In the genomic region with DNA sequence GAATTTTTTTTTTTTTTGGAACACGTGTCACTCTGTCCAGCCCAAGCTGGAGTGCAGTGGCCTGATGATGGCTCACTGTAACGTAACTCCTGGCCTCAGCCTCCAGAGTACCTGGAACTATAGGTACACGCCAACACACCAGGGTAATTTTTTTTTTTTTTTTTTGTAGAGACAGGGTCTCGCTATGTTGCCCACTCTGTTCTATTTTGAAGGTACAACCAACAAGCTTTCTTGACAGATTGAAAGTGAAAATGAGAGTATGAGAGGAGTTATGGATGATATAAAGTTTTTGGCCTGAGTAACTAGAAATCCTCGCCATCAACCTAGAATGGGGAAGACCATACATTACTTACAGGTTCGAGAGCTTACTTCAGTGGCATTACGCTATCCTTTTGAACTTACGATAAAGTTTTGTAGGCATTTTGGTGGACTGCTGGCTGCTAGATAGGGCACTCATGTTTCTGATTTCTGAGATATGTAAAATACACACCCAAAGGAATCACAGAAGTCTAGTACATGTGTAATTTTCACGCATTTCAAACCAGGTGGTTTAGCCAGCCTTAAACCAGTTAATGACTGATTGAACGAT, we compare ENCODE assay signal across 8 cellular contexts. TPM values are rescaled to one million over a fixed set of nuclear protein-coding genes. Genes with fewer than 3 reads are reported as not detected.
DNase-seq lines count a peak whose midpoint lies in the region; ATAC-seq and TF ChIP-seq lines count a peak whose summit lies in the region.

No MANE protein-coding gene starts in this region.

- no peaks in the 10 kb centered on the region for H3K9me3 ChIP-seq in psoas muscle

- H3K4me3 ChIP-seq in BJ (ENCODE audit: low read depth, low read length) (peak overlapping the region; percentile 81), psoas muscle (peak overlapping the region; percentile 99)

- H3K36me3 ChIP-seq in BJ (ENCODE audit: control insufficient read depth, insufficient read depth, low read length) (no peaks in the 10 kb centered on the region), psoas muscle (ENCODE audit: insufficient read depth in 1 of 2, low read depth in 1 of 2) (no peaks in the 10 kb centered on the region)

- H3K36me3 Mint-ChIP-seq in T-cell, result peaks cover 24% of the 10 kb centered on the region

- POLR2A ChIA-PET in BJ (lab: Charles Lee) (no interaction called here), T-cell (lab: Charles Lee) (interaction anchor here (0.5 to 6.7 kb wide), 16 partner anchors 11 to 284 kb away, joined by 3 to 91 read pairs (median 4); no protein-coding TSS in a partner anchor)

- peak overlapping the region; percentile 85 to 89 (median 85) for H3K4me3 Mint-ChIP-seq in T-cell

- peak overlapping the region; percentile 92 to 94 for H3K27ac Mint-ChIP-seq in T-cell

- H3K27ac ChIP-seq in psoas muscle, result peak overlapping the region; percentile 88

- intact Hi-C loops in psoas muscle (cut with DNase I), result loop anchor here (2.0 to 10.0 kb wide), 3 partner anchors 91 to 152 kb away; a partner anchor contains a TSS

- TF ChIP-seq CTCF in BJ (IDR thresholded peaks at IDR 0.05; ENCODE audit: insufficient read depth, low read depth, low read length), result no peak
- no peak for TF ChIP-seq CTCF in psoas muscle (IDR thresholded peaks at IDR 0.05)

- ATAC-seq in GM18870 (IDR thresholded peaks at IDR 0.05; ENCODE audit: unreplicated experiment) (peak; percentile 21), HG03159 (IDR thresholded peaks at IDR 0.05; ENCODE audit: unreplicated experiment) (peak; percentile 25), T-cell (replicated peaks in 1 of 4) (peak in 3 of 4 experiments; percentile 2 to 5 (median 2)), psoas muscle (peak in 1 of 4 donors; percentile 2)

- H3K27me3 ChIP-seq in BJ (ENCODE audit: control insufficient read depth, insufficient read depth, low read length), result no peaks in the 10 kb centered on the region
- no peaks in the 10 kb centered on the region for H3K27me3 ChIP-seq in psoas muscle (ENCODE audit: insufficient read depth in 3 of 3, low read length in 2 of 3)

- H3K27me3 Mint-ChIP-seq in T-cell, result no peaks in the 10 kb centered on the region

- WGBS in psoas muscle, 3 donors, result 21 to 27% (median 23%) methylated on average over 10 of the region's 10 CpGs

- DNase-seq in BJ (ENCODE audit: low read depth), result no peak
- no peak for DNase-seq in T-cell
- DNase-seq in fibroblast of peridontal ligament (ENCODE audit: extremely low read depth), result peak; percentile 36
- DNase-seq in psoas muscle, result no peak
- no peak for DNase-seq in GDM1 (lab: John Stamatoyannopoulos, UW)
- DNase-seq in activated CD4-positive, alpha-beta T cell treated with anti-CD3 and anti-CD28 coated beads for 1 hour, result no peak

- peaks cover 26% of the 10 kb centered on the region for H3K4me1 ChIP-seq in psoas muscle

- peaks cover 45 to 67% (median 56%) of the 10 kb centered on the region in 3 donors for H3K4me1 Mint-ChIP-seq in T-cell

- CTCF ChIA-PET in BJ (lab: Yijun Ruan, JAX), result interaction anchor here (1.5 kb wide), 1 partner anchor 119 kb away, joined by 5 read pairs; no protein-coding TSS in a partner anchor
- CTCF ChIA-PET in T-cell (lab: Charles Lee), result interaction anchor here (0.6 to 2.2 kb wide), 7 partner anchors 9 to 149 kb away, joined by 3 to 9 read pairs (median 5); no protein-coding TSS in a partner anchor

- no peaks in the 10 kb centered on the region for H3K9me3 Mint-ChIP-seq in T-cell

RNA-seq across cellular contexts. Expression of a gene that starts 0.8 kb away (rescaled TPM):
- polyA plus RNA-seq in BJ (2011; rRNA removed), result 6.7 and 15.1 TPM in 2 replicates
- 7.2 and 7.9 TPM in 2 replicates for polyA minus RNA-seq in BJ (2011; rRNA and poly(A)+ RNA removed)
- 100 to 1,000 TPM; 229 to 259 (median 238) TPM for total RNA-seq in T-cell
- 10 to 100 TPM in 3 of 4 donors, 1 to 10 TPM in 1; 8.5 to 11.9 (median 10.5) TPM for total RNA-seq in psoas muscle
- polyA plus RNA-seq in psoas muscle, result 10 to 100 TPM in 1 of 3 donors, 1 to 10 TPM in 2; 8.9 to 39.2 (median 9.6) TPM

Comparison
In these comparisons a context has a peak if more than half of its experiments do, and no peak if none do; other contexts are left out.
1. RNA of a gene that starts 0.8 kb away (total RNA-seq): 229 to 259 TPM in T-cell; 8.5 to 11.9 TPM in psoas muscle; every median in the first group is over 10 times any median in the second.